28 cellular contexts compared by ENCODE assay signal in the genomic region with DNA sequence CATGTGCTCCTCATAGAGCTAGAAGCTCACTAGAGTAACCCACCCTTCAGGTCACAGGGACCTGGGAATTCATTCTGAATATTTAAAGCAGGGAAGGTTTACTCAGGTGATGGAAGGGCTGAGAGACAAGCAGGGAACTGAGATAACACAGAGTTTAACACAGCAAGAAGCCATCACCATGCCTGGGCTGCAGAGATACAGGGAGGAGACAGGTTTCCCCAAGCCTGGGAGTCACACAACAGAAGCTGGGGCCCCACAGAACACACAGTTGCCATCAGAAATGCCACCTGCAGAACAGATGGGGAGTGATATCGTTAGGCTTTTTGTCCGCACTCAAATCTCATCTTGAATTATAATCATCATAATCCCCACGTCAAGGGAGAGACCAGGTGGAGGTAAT. TPM values are rescaled to one million over a fixed set of nuclear protein-coding genes. Genes with fewer than 3 reads are reported as not detected.
"Had no signal": no experiment of that assay in that cellular context is flagged by ENCODE, and none has a peak within 500 bp of the region (broad histone marks: within the 10 kb centered on the region; RNA-seq: fewer than 3 reads in every experiment).

No MANE protein-coding gene starts in this region.

- H3K4me1 Mint-ChIP-seq: immature natural killer cell; stimulated activated effector memory CD8-positive, alpha-beta T cell treated with anti-CD3 and anti-CD28 coated beads, Interleukin-12 subunit alpha, Interleukin-12 subunit beta, amount 100 ng/mL, for 72 hours had no signal

- H3K4me3 ChIP-seq: dorsolateral prefrontal cortex, lower lobe of right lung, ovary, psoas muscle, sigmoid colon, testis, tibial artery had no signal

- H3K4me1 ChIP-seq: lower lobe of right lung, psoas muscle, sigmoid colon, testis, tibial artery had no signal

- H3K9me3 Mint-ChIP-seq: immature natural killer cell; natural killer cell; stimulated activated effector memory CD8-positive, alpha-beta T cell treated with anti-CD3 and anti-CD28 coated beads, Interleukin-12 subunit alpha, Interleukin-12 subunit beta, amount 100 ng/mL, for 72 hours; type B pancreatic cell had no signal

- H3K27ac Mint-ChIP-seq: immature natural killer cell; natural killer cell; stimulated activated effector memory CD8-positive, alpha-beta T cell treated with anti-CD3 and anti-CD28 coated beads, Interleukin-12 subunit alpha, Interleukin-12 subunit beta, amount 100 ng/mL, for 72 hours; type B pancreatic cell had no signal

- H3K27me3 ChIP-seq: dorsolateral prefrontal cortex, ovary, sigmoid colon, testis had no signal

- H3K36me3 ChIP-seq: lower lobe of right lung, ovary, sigmoid colon, tibial artery had no signal

- DNase-seq: dorsolateral prefrontal cortex; effector CD4-positive, alpha-beta T cell; foreskin keratinocyte; hypothalamus; immature natural killer cell; islet precursor cell; kidney glomerular epithelial cell; left ventricle myocardium superior; lower lobe of right lung; natural killer cell; occipital lobe; ovary; posterior cingulate gyrus; psoas muscle; right cardiac atrium; sigmoid colon; stimulated activated CD4-positive, alpha-beta T cell treated with anti-CD3 and anti-CD28 coated beads, Interleukin-2, amount 100 ng/mL, for 24 hours; stimulated activated CD4-positive, alpha-beta T cell treated with anti-CD3 and anti-CD28 coated beads, Interleukin-4, amount 100 ng/mL, for 24 hours; stimulated activated naive CD4-positive, alpha-beta T cell treated with Interleukin-2 at 50 U/mL for 16 hours; substantia nigra; testis; tibial artery had no signal

- H3K27me3 Mint-ChIP-seq: type B pancreatic cell had no signal

- H3K9me3 ChIP-seq: lower lobe of right lung, ovary, psoas muscle, sigmoid colon, testis, tibial artery had no signal

- H3K36me3 Mint-ChIP-seq: immature natural killer cell; natural killer cell; stimulated activated effector memory CD8-positive, alpha-beta T cell treated with anti-CD3 and anti-CD28 coated beads, Interleukin-12 subunit alpha, Interleukin-12 subunit beta, amount 100 ng/mL, for 72 hours; type B pancreatic cell had no signal

- FAIRE-seq: colon had no signal

- ATAC-seq: esophagus mucosa; foreskin keratinocyte; left ventricle myocardium superior; lower lobe of right lung; natural killer cell; psoas muscle; right cardiac atrium; stimulated activated effector memory CD8-positive, alpha-beta T cell treated with anti-CD3 and anti-CD28 coated beads, Interleukin-12 subunit alpha, Interleukin-12 subunit beta, amount 100 ng/mL, for 72 hours had no signal

- H3K4me3 Mint-ChIP-seq: immature natural killer cell; natural killer cell; stimulated activated effector memory CD8-positive, alpha-beta T cell treated with anti-CD3 and anti-CD28 coated beads, Interleukin-12 subunit alpha, Interleukin-12 subunit beta, amount 100 ng/mL, for 72 hours; type B pancreatic cell had no signal

- H3K27ac ChIP-seq: dorsolateral prefrontal cortex, epithelial cell of prostate, foreskin keratinocyte, lower lobe of right lung, ovary, psoas muscle, sigmoid colon, testis, tibial artery had no signal

RNA-seq across cellular contexts. Expression of gene CYSLTR2, which starts 7.9 kb away (rescaled TPM):
- total RNA-seq: fibroblast of lung, foreskin keratinocyte had no signal
- polyA plus RNA-seq: foreskin keratinocyte had no signal
